In the genomic region with DNA sequence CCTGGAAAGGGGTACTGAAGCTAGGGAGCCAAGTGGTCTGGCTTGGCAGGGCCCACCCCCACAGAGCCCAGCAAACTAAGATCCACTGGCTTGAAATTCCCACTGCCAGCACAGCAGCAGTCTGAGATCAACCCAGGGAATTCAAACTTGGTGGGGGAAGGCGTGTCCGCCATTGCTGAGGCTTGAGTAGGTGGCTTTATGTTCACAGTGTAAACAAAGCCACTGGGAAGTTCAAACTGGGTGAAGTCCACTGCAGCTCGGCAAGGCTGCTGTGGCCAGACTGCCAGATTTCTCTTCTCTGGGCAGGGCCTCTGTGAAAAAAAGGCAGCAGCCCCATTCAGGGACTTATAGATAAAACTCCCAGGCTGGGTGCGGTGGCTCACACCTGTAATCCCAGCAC, we compare ENCODE assay signal across 7 cellular contexts. TPM values are rescaled to one million over a fixed set of nuclear protein-coding genes. Genes with fewer than 3 reads are reported as not detected.
"Had no signal": no experiment of that assay in that cellular context is flagged by ENCODE, and none has a peak within 500 bp of the region (broad histone marks: within the 10 kb centered on the region; RNA-seq: fewer than 3 reads in every experiment).

No MANE protein-coding gene starts in this region.

- DNase-seq: H9, HCEC 1CT, IMR-90 had no signal

- H3K4me3 ChIP-seq: GM23338, K562 had no signal

- ATAC-seq: GM23338, K562 had no signal

RNA-seq across cellular contexts. Expression of a gene that starts 58.9 kb away (rescaled TPM):
- total RNA-seq: GM23338, H1, H9, HT1080, IMR-90 had no signal
- polyA plus RNA-seq: GM23338, H1, IMR-90 had no signal
